ENCODE assay signal across 7 cellular contexts in the genomic region with DNA sequence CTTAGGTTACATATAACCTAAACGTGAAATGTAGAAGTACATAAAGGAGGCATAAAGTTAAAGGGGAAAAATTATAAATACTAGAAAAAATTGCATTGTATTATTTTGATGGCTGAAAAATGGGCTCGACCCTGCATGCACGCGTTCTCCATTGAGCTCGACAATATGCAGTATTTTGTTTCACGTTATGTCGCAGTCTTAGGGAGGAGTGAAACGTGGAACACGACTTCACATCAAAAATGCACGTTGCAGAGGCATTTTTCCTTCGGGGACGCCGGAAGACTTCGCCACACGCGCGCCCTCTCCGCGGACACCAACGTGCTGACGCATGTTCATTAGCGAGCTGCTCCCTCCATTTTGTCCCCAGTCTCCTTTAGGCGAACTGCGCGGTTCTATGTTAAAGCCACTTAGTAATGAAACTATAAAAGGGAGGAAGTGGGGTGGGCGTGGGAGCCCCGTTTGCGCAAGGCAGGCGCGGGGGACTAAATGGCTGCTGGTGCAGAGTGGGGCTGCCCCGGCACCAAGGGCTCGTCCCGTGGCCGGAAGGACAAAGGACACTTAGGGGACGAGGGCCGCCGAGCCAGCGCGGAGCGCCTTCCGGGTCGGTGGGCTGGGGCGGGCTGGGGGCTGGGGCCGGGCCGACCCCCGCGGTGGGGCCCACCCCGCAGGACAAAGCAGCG. TPM values are rescaled to one million over a fixed set of nuclear protein-coding genes. Genes with fewer than 3 reads are reported as not detected.
A peak's percentile ranks its signal among the peaks of the same experiment; 100 is the strongest.
DNase-seq lines count a peak whose midpoint lies in the region; ATAC-seq and TF ChIP-seq lines count a peak whose summit lies in the region.

No MANE protein-coding gene starts in this region.

- no peak for TF ChIP-seq CTCF in astrocyte of the cerebellum (IDR thresholded peaks at IDR 0.05; ENCODE audit: low read depth, low read length, missing control alignments)

- peak overlapping the region; percentile 97 for H3K27ac ChIP-seq in skeletal muscle tissue (ENCODE audit: low read depth, low read length)

- in situ Hi-C loops in astrocyte of the cerebellum (cut with HindIII; ENCODE audit: low sequenced_read_pairs): no loop called here

- peak; percentile 60 for ATAC-seq in GM18505 (IDR thresholded peaks at IDR 0.05; ENCODE audit: unreplicated experiment)
- peak; percentile 57 for ATAC-seq in HG02840 (IDR thresholded peaks at IDR 0.05; ENCODE audit: low FRiP score, unreplicated experiment)

- H3K27me3 ChIP-seq in skeletal muscle tissue (ENCODE audit: control insufficient read depth in 3 of 3, insufficient read depth in 3 of 3, low read length in 3 of 3): no peaks in the 10 kb centered on the region

- DNase-seq in NCI-H146 treated with DMSO at 0.1 percent for 48 hours (lab: John Stamatoyannopoulos, UW; ENCODE audit: unreplicated experiment) (peak; percentile 97), T-helper 2 cell (peak; percentile 65 to 97 (median 84)), astrocyte of the cerebellum (ENCODE audit: low read depth) (peak; percentile 59)

- H3K4me1 ChIP-seq in skeletal muscle tissue (ENCODE audit: control insufficient read depth in 3 of 3, insufficient read depth in 3 of 3, low read length in 3 of 3): peaks cover 3 to 29% (median 21%) of the 10 kb centered on the region in 3 donors

- peak overlapping the region; percentile 80 to 98 (median 94) for H3K9ac ChIP-seq in skeletal muscle tissue (ENCODE audit: low read depth in 1 of 3, low read length in 3 of 3)

- no peaks in the 10 kb centered on the region for H3K9me3 ChIP-seq in skeletal muscle tissue (ENCODE audit: control insufficient read depth in 3 of 3, low read length in 3 of 3)

- no peaks in the 10 kb centered on the region for H3K36me3 ChIP-seq in skeletal muscle tissue (ENCODE audit: control insufficient read depth in 3 of 3, insufficient read depth in 3 of 3, low read length in 3 of 3)

- peak; percentile 80 for TF ChIP-seq POLR2A in GM18505 (IDR thresholded peaks at IDR 0.05; ENCODE audit: borderline replicate concordance, extremely low read depth, insufficient read depth, insufficient read length)

- H3K4me3 ChIP-seq in astrocyte of the cerebellum (ENCODE audit: low read depth, low read length) (peak overlapping the region; percentile 63), iPS-11a (ENCODE audit: low read depth, low read length) (peak overlapping the region; percentile 42), skeletal muscle tissue (ENCODE audit: low read length in 3 of 3) (peak overlapping the region; percentile 78 to 89 (median 88))

RNA-seq across cellular contexts. Expression of gene COX20, which starts 0.7 kb away (rescaled TPM):
- 10.4 TPM for total RNA-seq in skeletal muscle tissue

RNA-seq across cellular contexts. Expression of gene HNRNPU, which starts 29.6 kb away (rescaled TPM):
- total RNA-seq in skeletal muscle tissue: 342 TPM

Comparison
In these comparisons a context has a peak if more than half of its experiments do, and no peak if none do; other contexts are left out.
1. Peak in every context shown above with its lines: DNase-seq, ATAC-seq, H3K4me3 ChIP-seq and H3K27ac ChIP-seq.